ENCODE assay signal across 1 cellular context in the genomic region with DNA sequence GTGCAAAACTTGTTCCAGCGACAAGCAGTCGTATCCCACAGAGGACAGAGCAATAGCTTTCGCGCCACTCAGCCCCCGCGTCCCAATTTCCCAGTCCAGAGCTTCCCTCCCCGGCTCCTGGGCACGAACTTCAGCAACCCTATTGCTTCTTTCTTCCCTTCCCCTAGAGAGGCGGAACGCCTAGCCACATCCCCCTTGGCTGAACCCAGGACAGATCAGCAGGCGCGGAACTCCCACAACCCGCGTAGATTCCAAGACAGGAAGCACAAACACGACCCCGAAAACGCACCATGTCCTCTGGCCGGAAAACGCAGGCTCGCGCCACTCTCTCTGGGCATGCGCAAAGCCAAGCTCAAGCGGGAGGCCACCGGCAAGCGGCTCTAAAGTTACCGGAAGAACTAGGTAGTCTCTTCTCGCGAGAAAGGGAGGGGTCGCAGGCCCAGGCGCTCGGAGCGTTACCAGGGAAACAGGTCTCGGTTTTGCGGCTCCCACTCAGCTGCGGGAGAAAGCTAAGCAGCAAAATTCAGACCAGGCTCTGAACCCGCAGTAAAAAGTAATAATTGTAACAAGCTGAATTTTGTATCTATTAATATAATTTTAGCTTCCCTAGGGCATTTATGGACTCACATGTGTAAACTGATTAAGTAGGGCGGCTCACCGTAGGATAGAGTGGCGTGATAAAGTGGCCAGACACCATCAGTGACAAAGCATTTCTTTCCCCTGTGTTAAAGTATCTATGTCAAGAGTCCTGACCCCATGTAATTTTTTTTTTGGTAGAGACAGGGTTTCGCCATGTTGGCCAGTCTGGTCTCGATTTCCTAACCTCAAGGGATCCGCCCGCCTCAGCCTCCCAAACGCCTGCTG.
A peak's percentile ranks its signal among the peaks of the same experiment; 100 is the strongest.
TF ChIP-seq lines count a peak whose summit lies in the region.

A gene (minus strand): TSS at position 323 of the 864 bp plus-strand sequence. CDS start 31 bp downstream, at position 292.

TF ChIP-seq in K562, 482 proteins besides CTCF, POLR2A, EP300 and RAD21 (continued from another document and continues in another):
- TF ChIP-seq ZKSCAN3 (CRISPR knock-in tag; IDR thresholded peaks at IDR 0.05) (no peak), HDAC2 (IDR thresholded peaks at IDR 0.05) (no peak; the same call in 1 of the 2 replicates), FOXJ2 (tag; IDR thresholded peaks at IDR 0.05) (peak; percentile 84), ZNF184 (CRISPR knock-in tag; IDR thresholded peaks at IDR 0.05) (no peak), NFRKB (IDR thresholded peaks at IDR 0.05; ENCODE audit: low read depth) (peak; percentile 94), PURB (CRISPR knock-in tag; IDR thresholded peaks at IDR 0.05; ENCODE audit: low read depth) (no peak), SAP30 (IDR thresholded peaks at IDR 0.05; ENCODE audit: borderline replicate concordance, insufficient read depth, low read depth, low read length, poor library complexity, severe bottlenecking) (peak; percentile 94), TGIF2 (CRISPR knock-in tag; IDR thresholded peaks at IDR 0.05) (no peak), POLR3G (IDR thresholded peaks at IDR 0.05; ENCODE audit: extremely low read depth, insufficient read length, insufficient replicate concordance) (no peak), DIDO1 (tag; IDR thresholded peaks at IDR 0.05; ENCODE audit: low read depth) (peak; percentile 55; the same call in 1 of the 2 replicates), SIN3A (IDR thresholded peaks at IDR 0.05; ENCODE audit: borderline replicate concordance in 2 of 2, control insufficient read depth in 1 of 2, low read depth in 2 of 2, low read length in 2 of 2) (peak in 1 of 2 experiments; percentile 11; a peak in 1 of 4 replicates), DPF2 (IDR thresholded peaks at IDR 0.05) (peak; percentile 92), KDM2B (CRISPR knock-in tag; IDR thresholded peaks at IDR 0.05) (no peak), HSF4 (CRISPR knock-in tag; IDR thresholded peaks at IDR 0.05; ENCODE audit: borderline replicate concordance) (no peak), HMG20B (CRISPR knock-in tag; IDR thresholded peaks at IDR 0.05) (no peak), C11orf30 (IDR thresholded peaks at IDR 0.05; ENCODE audit: low read depth) (peak; percentile 96), PYGO2 (tag; IDR thresholded peaks at IDR 0.05) (0 out of 2 replicates have a peak, but pooled peaks have one; percentile 54), ZFP36 (IDR thresholded peaks at IDR 0.05; ENCODE audit: low read depth, low read length, partially characterized antibody) (peak; percentile 9), NR4A1 (CRISPR knock-in tag; IDR thresholded peaks at IDR 0.05) (no peak), NR4A1 (tag; IDR thresholded peaks at IDR 0.05) (no peak; the same call in 1 of the 2 replicates), ZNF696 (CRISPR knock-in tag; conservative IDR thresholded peaks at IDR 0.05) (no peak), FOXM1 (IDR thresholded peaks at IDR 0.05; ENCODE audit: low read depth) (peak; percentile 9; the same call in 1 of the 2 replicates), FOXM1 (CRISPR knock-in tag; IDR thresholded peaks at IDR 0.05; ENCODE audit: low read depth) (no peak), NR2F6 (CRISPR knock-in tag; IDR thresholded peaks at IDR 0.05) (0 out of 2 replicates have a peak, but pooled peaks have one; percentile 8), MEF2D (tag; conservative IDR thresholded peaks at IDR 0.05; ENCODE audit: low read depth) (0 out of 2 replicates have a peak, but pooled peaks have one; percentile 27), IFI16 (CRISPR knock-in tag; IDR thresholded peaks at IDR 0.05) (no peak), HIVEP1 (CRISPR knock-in tag; IDR thresholded peaks at IDR 0.05) (no peak), RFX1 (IDR thresholded peaks at IDR 0.05) (peak; percentile 99), HNRNPK (IDR thresholded peaks at IDR 0.05; ENCODE audit: low read depth, low read length, poor library complexity, severe bottlenecking) (no peak), ZNF217 (CRISPR knock-in tag; IDR thresholded peaks at IDR 0.05) (no peak), EWSR1 (IDR thresholded peaks at IDR 0.05; ENCODE audit: borderline replicate concordance, low read depth, partially characterized antibody) (no peak), YBX1 (IDR thresholded peaks at IDR 0.05) (no peak), ZNF76 (CRISPR knock-in tag; IDR thresholded peaks at IDR 0.05; ENCODE audit: borderline replicate concordance) (0 out of 2 replicates have a peak, but pooled peaks have one; percentile 10), MCM2 (IDR thresholded peaks at IDR 0.05; ENCODE audit: low read depth) (no peak), NR2C2 (CRISPR knock-in tag; IDR thresholded peaks at IDR 0.05) (peak; percentile 95), NR2C2 (tag; IDR thresholded peaks at IDR 0.05) (peak; percentile 99), ZNF354B (CRISPR knock-in tag; IDR thresholded peaks at IDR 0.05) (no peak), TBP (optimal IDR thresholded peaks at IDR 0.05; ENCODE audit: low read depth, low read length) (peak; percentile 96), SRSF3 (IDR thresholded peaks at IDR 0.05; ENCODE audit: insufficient read depth, low read length) (0 out of 2 replicates have a peak, but pooled peaks have one; percentile 64), RFX5 (IDR thresholded peaks at IDR 0.05; ENCODE audit: low read depth, low read length) (peak; percentile 34; the same call in 1 of the 2 replicates)
- TF ChIP-seq, protein P1, sequence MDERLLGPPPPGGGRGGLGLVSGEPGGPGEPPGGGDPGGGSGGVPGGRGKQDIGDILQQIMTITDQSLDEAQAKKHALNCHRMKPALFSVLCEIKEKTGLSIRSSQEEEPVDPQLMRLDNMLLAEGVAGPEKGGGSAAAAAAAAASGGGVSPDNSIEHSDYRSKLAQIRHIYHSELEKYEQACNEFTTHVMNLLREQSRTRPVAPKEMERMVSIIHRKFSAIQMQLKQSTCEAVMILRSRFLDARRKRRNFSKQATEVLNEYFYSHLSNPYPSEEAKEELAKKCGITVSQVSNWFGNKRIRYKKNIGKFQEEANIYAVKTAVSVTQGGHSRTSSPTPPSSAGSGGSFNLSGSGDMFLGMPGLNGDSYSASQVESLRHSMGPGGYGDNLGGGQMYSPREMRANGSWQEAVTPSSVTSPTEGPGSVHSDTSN (CRISPR knock-in tag; IDR thresholded peaks at IDR 0.05; ENCODE audit: low read depth) = no peak
- TF ChIP-seq, protein P1 (tag; conservative IDR thresholded peaks at IDR 0.05; ENCODE audit: low read depth) = peak; percentile 44; the same call in 1 of the 2 replicates
- TF ChIP-seq, protein P2, sequence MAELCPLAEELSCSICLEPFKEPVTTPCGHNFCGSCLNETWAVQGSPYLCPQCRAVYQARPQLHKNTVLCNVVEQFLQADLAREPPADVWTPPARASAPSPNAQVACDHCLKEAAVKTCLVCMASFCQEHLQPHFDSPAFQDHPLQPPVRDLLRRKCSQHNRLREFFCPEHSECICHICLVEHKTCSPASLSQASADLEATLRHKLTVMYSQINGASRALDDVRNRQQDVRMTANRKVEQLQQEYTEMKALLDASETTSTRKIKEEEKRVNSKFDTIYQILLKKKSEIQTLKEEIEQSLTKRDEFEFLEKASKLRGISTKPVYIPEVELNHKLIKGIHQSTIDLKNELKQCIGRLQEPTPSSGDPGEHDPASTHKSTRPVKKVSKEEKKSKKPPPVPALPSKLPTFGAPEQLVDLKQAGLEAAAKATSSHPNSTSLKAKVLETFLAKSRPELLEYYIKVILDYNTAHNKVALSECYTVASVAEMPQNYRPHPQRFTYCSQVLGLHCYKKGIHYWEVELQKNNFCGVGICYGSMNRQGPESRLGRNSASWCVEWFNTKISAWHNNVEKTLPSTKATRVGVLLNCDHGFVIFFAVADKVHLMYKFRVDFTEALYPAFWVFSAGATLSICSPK (IDR thresholded peaks at IDR 0.05; ENCODE audit: borderline replicate concordance) = peak; percentile 63; the same call in 1 of the 2 replicates
- TF ChIP-seq, protein P3, sequence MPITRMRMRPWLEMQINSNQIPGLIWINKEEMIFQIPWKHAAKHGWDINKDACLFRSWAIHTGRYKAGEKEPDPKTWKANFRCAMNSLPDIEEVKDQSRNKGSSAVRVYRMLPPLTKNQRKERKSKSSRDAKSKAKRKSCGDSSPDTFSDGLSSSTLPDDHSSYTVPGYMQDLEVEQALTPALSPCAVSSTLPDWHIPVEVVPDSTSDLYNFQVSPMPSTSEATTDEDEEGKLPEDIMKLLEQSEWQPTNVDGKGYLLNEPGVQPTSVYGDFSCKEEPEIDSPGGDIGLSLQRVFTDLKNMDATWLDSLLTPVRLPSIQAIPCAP (CRISPR knock-in tag; IDR thresholded peaks at IDR 0.05; ENCODE audit: borderline replicate concordance) = no peak
- TF ChIP-seq, protein P4, sequence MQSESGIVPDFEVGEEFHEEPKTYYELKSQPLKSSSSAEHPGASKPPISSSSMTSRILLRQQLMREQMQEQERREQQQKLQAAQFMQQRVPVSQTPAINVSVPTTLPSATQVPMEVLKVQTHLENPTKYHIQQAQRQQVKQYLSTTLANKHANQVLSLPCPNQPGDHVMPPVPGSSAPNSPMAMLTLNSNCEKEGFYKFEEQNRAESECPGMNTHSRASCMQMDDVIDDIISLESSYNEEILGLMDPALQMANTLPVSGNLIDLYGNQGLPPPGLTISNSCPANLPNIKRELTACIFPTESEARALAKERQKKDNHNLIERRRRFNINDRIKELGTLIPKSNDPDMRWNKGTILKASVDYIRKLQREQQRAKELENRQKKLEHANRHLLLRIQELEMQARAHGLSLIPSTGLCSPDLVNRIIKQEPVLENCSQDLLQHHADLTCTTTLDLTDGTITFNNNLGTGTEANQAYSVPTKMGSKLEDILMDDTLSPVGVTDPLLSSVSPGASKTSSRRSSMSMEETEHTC (IDR thresholded peaks at IDR 0.05) = no peak
- TF ChIP-seq, protein P5, sequence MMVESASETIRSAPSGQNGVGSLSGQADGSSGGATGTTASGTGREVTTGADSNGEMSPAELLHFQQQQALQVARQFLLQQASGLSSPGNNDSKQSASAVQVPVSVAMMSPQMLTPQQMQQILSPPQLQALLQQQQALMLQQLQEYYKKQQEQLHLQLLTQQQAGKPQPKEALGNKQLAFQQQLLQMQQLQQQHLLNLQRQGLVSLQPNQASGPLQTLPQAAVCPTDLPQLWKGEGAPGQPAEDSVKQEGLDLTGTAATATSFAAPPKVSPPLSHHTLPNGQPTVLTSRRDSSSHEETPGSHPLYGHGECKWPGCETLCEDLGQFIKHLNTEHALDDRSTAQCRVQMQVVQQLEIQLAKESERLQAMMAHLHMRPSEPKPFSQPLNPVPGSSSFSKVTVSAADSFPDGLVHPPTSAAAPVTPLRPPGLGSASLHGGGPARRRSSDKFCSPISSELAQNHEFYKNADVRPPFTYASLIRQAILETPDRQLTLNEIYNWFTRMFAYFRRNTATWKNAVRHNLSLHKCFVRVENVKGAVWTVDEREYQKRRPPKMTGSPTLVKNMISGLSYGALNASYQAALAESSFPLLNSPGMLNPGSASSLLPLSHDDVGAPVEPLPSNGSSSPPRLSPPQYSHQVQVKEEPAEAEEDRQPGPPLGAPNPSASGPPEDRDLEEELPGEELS (CRISPR knock-in tag; IDR thresholded peaks at IDR 0.05; ENCODE audit: borderline replicate concordance) = peak; percentile 0
- TF ChIP-seq, protein P6, sequence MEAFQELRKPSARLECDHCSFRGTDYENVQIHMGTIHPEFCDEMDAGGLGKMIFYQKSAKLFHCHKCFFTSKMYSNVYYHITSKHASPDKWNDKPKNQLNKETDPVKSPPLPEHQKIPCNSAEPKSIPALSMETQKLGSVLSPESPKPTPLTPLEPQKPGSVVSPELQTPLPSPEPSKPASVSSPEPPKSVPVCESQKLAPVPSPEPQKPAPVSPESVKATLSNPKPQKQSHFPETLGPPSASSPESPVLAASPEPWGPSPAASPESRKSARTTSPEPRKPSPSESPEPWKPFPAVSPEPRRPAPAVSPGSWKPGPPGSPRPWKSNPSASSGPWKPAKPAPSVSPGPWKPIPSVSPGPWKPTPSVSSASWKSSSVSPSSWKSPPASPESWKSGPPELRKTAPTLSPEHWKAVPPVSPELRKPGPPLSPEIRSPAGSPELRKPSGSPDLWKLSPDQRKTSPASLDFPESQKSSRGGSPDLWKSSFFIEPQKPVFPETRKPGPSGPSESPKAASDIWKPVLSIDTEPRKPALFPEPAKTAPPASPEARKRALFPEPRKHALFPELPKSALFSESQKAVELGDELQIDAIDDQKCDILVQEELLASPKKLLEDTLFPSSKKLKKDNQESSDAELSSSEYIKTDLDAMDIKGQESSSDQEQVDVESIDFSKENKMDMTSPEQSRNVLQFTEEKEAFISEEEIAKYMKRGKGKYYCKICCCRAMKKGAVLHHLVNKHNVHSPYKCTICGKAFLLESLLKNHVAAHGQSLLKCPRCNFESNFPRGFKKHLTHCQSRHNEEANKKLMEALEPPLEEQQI (IDR thresholded peaks at IDR 0.05) = peak; percentile 13; the same call in 1 of the 2 replicates
- TF ChIP-seq, protein P7, sequence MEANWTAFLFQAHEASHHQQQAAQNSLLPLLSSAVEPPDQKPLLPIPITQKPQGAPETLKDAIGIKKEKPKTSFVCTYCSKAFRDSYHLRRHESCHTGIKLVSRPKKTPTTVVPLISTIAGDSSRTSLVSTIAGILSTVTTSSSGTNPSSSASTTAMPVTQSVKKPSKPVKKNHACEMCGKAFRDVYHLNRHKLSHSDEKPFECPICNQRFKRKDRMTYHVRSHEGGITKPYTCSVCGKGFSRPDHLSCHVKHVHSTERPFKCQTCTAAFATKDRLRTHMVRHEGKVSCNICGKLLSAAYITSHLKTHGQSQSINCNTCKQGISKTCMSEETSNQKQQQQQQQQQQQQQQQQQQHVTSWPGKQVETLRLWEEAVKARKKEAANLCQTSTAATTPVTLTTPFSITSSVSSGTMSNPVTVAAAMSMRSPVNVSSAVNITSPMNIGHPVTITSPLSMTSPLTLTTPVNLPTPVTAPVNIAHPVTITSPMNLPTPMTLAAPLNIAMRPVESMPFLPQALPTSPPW (CRISPR knock-in tag; IDR thresholded peaks at IDR 0.05) = peak; percentile 90
- TF ChIP-seq, protein P8, sequence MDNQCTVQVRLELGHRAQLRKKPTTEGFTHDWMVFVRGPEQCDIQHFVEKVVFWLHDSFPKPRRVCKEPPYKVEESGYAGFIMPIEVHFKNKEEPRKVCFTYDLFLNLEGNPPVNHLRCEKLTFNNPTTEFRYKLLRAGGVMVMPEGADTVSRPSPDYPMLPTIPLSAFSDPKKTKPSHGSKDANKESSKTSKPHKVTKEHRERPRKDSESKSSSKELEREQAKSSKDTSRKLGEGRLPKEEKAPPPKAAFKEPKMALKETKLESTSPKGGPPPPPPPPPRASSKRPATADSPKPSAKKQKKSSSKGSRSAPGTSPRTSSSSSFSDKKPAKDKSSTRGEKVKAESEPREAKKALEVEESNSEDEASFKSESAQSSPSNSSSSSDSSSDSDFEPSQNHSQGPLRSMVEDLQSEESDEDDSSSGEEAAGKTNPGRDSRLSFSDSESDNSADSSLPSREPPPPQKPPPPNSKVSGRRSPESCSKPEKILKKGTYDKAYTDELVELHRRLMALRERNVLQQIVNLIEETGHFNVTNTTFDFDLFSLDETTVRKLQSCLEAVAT (IDR thresholded peaks at IDR 0.05) = peak; percentile 91 to 94; a peak in 3 of 4 replicates
- TF ChIP-seq, protein P9, sequence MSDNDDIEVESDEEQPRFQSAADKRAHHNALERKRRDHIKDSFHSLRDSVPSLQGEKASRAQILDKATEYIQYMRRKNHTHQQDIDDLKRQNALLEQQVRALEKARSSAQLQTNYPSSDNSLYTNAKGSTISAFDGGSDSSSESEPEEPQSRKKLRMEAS (CRISPR knock-in tag; IDR thresholded peaks at IDR 0.05) = peak; percentile 69
